8 cellular contexts compared by ENCODE assay signal in genomic region chr6:170584954-170585498, GRCh38. TPM values are rescaled to one million over a fixed set of nuclear protein-coding genes. Genes with fewer than 3 reads are reported as not detected.
DNase-seq lines count a peak whose midpoint lies in the region; ATAC-seq and TF ChIP-seq lines count a peak whose summit lies in the region.

No MANE protein-coding gene starts in this region.

- no peak for TF ChIP-seq CTCF in mucosa of descending colon (IDR thresholded peaks at IDR 0.05)

- H3K9me3 ChIP-seq in mucosa of descending colon: no peaks in the 10 kb centered on the region

- peaks cover 7% of the 10 kb centered on the region for H3K4me1 ChIP-seq in mucosa of descending colon (ENCODE audit: low read depth)

- intact Hi-C loops in mucosa of descending colon (cut with DNase I, micrococcal nuclease): no loop called here

- H3K36me3 ChIP-seq in mucosa of descending colon (ENCODE audit: low read depth): no peaks in the 10 kb centered on the region

- H3K4me3 ChIP-seq in mucosa of descending colon: peak overlapping the region; percentile 83

- ATAC-seq in GM21447 (IDR thresholded peaks at IDR 0.05; ENCODE audit: unreplicated experiment): peak; percentile 32
- peak; percentile 0 for ATAC-seq in central memory CD8-positive, alpha-beta T cell (replicated peaks; ENCODE audit: extremely low read depth, poor library complexity, severe bottlenecking)
- peak; percentile 47 for ATAC-seq in mucosa of descending colon

- peaks cover 40% of the 10 kb centered on the region for H3K4me1 Mint-ChIP-seq in central memory CD8-positive, alpha-beta T cell

- peaks cover 40% of the 10 kb centered on the region for H3K36me3 Mint-ChIP-seq in central memory CD8-positive, alpha-beta T cell (ENCODE audit: insufficient read depth)

- no peaks in the 10 kb centered on the region for H3K9me3 Mint-ChIP-seq in central memory CD8-positive, alpha-beta T cell

- H3K4me3 Mint-ChIP-seq in central memory CD8-positive, alpha-beta T cell: peak overlapping the region; percentile 97

- DNase-seq in DMS53 (lab: John Stamatoyannopoulos, UW) (peak; percentile 38), KG1 (lab: John Stamatoyannopoulos, UW) (peak; percentile 46), mucosa of descending colon (no peak), CD1c-positive myeloid dendritic cell (ENCODE audit: extremely low spot score) (no peak), NOMO-1 treated with dmso at 0.1 percent for 144 hours (lab: John Stamatoyannopoulos, UW; ENCODE audit: unreplicated experiment) (no peak)
- no peak for DNase-seq in central memory CD8-positive, alpha-beta T cell (ENCODE audit: low spot score in 2 of 2)
- no peak for DNase-seq in activated effector memory CD4-positive, alpha-beta T cell treated with anti-CD3 and anti-CD28 coated beads, Interleukin-2, amount 50 U/mL, for 16 hours

- H3K27me3 Mint-ChIP-seq in central memory CD8-positive, alpha-beta T cell: peaks cover 8% of the 10 kb centered on the region

- H3K27ac Mint-ChIP-seq in central memory CD8-positive, alpha-beta T cell (ENCODE audit: low read depth): peak overlapping the region; percentile 89

RNA-seq across cellular contexts. Expression of gene PDCD2, which starts 0.6 kb away (rescaled TPM):
- 10 to 100 TPM; 43.5 to 47.2 (median 43.7) TPM for total RNA-seq in mucosa of descending colon

RNA-seq across cellular contexts. Expression of gene TBP, which starts 30.9 kb away (rescaled TPM):
- 10 to 100 TPM; 12.9 to 15.1 (median 13.4) TPM for total RNA-seq in mucosa of descending colon

RNA-seq across cellular contexts. Expression of gene PSMB1, which starts 31.9 kb away (rescaled TPM):
- 100 to 1,000 TPM; 107 to 150 (median 124) TPM for total RNA-seq in mucosa of descending colon

Comparison
In these comparisons a context has a peak if more than half of its experiments do, and no peak if none do; other contexts are left out.
1. DNase-seq: peak in DMS53 (single experiment) and KG1 (single experiment); none in central memory CD8-positive, alpha-beta T cell (0 of 2), mucosa of descending colon (0 of 3), CD1c-positive myeloid dendritic cell (single experiment), activated effector memory CD4-positive, alpha-beta T cell treated with anti-CD3 and anti-CD28 coated beads, Interleukin-2, amount 50 U/mL, for 16 hours (single experiment) and NOMO-1 treated with dmso at 0.1 percent for 144 hours (single experiment).
2. Peak in every context shown above with its lines, with median percentiles within 50 percentile points of each other: ATAC-seq.